In genomic region chr2:241563031-241563507, GRCh38 we compare ENCODE assay signal across 26 cellular contexts. TPM values are rescaled to one million over a fixed set of nuclear protein-coding genes. Genes with fewer than 3 reads are reported as not detected.
DNase-seq lines count a peak whose midpoint lies in the region; ATAC-seq, FAIRE-seq and TF ChIP-seq lines count a peak whose summit lies in the region.
"Had no signal": no experiment of that assay in that cellular context is flagged by ENCODE, and none has a peak within 500 bp of the region (broad histone marks: within the 10 kb centered on the region; RNA-seq: fewer than 3 reads in every experiment).

No MANE protein-coding gene starts in this region.

- H3K4me3 Mint-ChIP-seq in T-helper 17 cell = peak overlapping the region; percentile 9
- no peak overlapping the region for H3K4me3 Mint-ChIP-seq in type B pancreatic cell
- H3K4me3 Mint-ChIP-seq: activated CD4-positive, alpha-beta memory T cell treated with anti-CD3 and anti-CD28 coated beads for 36 hours; activated naive CD4-positive, alpha-beta T cell treated with anti-CD3 and anti-CD28 coated beads, Interleukin-2, amount 10 ng/mL, durations not matched to agents 7 days and 5 days; CD4-positive, alpha-beta memory T cell; T-cell had no signal

- TF ChIP-seq CTCF in kidney (IDR thresholded peaks at IDR 0.05; ENCODE audit: borderline replicate concordance, extremely low read depth, insufficient read depth) = no peak
- TF ChIP-seq CTCF in type B pancreatic cell (conservative IDR thresholded peaks at IDR 0.05) = no peak
- TF ChIP-seq CTCF in uterus (IDR thresholded peaks at IDR 0.05) = no peak

- peaks cover 20% of the 10 kb centered on the region for H3K27me3 Mint-ChIP-seq in T-helper 17 cell
- H3K27me3 Mint-ChIP-seq in type B pancreatic cell = peaks cover 3% of the 10 kb centered on the region

- H3K36me3 ChIP-seq in kidney (ENCODE audit: control insufficient read depth in 1 of 2, insufficient read depth in 2 of 2, low read length in 2 of 2) (peaks cover 0 to 2% of the 10 kb centered on the region in 2 donors), uterus (no peaks in the 10 kb centered on the region)

- H3K9me3 ChIP-seq in T-helper 17 cell (ENCODE audit: control insufficient read depth, low read length, poor library complexity, severe bottlenecking) (no peaks in the 10 kb centered on the region), kidney (ENCODE audit: control insufficient read depth in 1 of 2, low read length in 2 of 2) (no peaks in the 10 kb centered on the region), uterus (no peaks in the 10 kb centered on the region)
- H3K9me3 ChIP-seq: right lobe of liver, tibial artery had no signal

- H3K36me3 Mint-ChIP-seq in T-helper 17 cell (ENCODE audit: low read depth) (no peaks in the 10 kb centered on the region), type B pancreatic cell (no peaks in the 10 kb centered on the region)
- H3K36me3 Mint-ChIP-seq: activated CD4-positive, alpha-beta memory T cell treated with anti-CD3 and anti-CD28 coated beads for 36 hours; CD4-positive, alpha-beta memory T cell had no signal

- peaks cover 2% of the 10 kb centered on the region for H3K4me1 Mint-ChIP-seq in T-helper 17 cell
- no peaks in the 10 kb centered on the region for H3K4me1 Mint-ChIP-seq in type B pancreatic cell (ENCODE audit: unreplicated experiment)

- no peak for FAIRE-seq in kidney (lab: Jason Lieb, UNC)
- FAIRE-seq: H54, HTR-8/SVneo had no signal

- H3K27ac Mint-ChIP-seq in T-helper 17 cell = no peak overlapping the region
- H3K27ac Mint-ChIP-seq in type B pancreatic cell = no peak overlapping the region
- H3K27ac Mint-ChIP-seq: activated CD4-positive, alpha-beta memory T cell treated with anti-CD3 and anti-CD28 coated beads for 36 hours; activated naive CD4-positive, alpha-beta T cell treated with anti-CD3 and anti-CD28 coated beads, Interleukin-2, amount 10 ng/mL, durations not matched to agents 7 days and 5 days; CD4-positive, alpha-beta memory T cell; T-cell had no signal

- H3K9ac ChIP-seq in kidney (ENCODE audit: low read length in 2 of 2) = no peak overlapping the region
- H3K9ac ChIP-seq: KMS-11 had no signal

- H3K4me1 ChIP-seq in kidney (ENCODE audit: control insufficient read depth in 1 of 2, insufficient read depth in 1 of 2, low read depth in 1 of 2, low read length in 2 of 2) = peaks cover 5 to 16% of the 10 kb centered on the region in 2 donors
- peaks cover 0 to 17% of the 10 kb centered on the region in 2 donors for H3K4me1 ChIP-seq in uterus

- H3K4me3 ChIP-seq in kidney (ENCODE audit: low read length in 2 of 2) = no peak overlapping the region
- H3K4me3 ChIP-seq in uterus = no peak overlapping the region
- H3K4me3 ChIP-seq: right lobe of liver, tibial artery had no signal

- TF ChIP-seq POLR2A in uterus (IDR thresholded peaks at IDR 0.05) = no peak

- H3K27ac ChIP-seq in kidney (ENCODE audit: low read depth in 2 of 2, low read length in 2 of 2) = no peak overlapping the region
- peak overlapping the region in 1 of 2 donors; percentile 71 for H3K27ac ChIP-seq in uterus
- H3K27ac ChIP-seq: brain microvascular endothelial cell, KMS-11, right lobe of liver, tibial artery had no signal

- H3K27me3 ChIP-seq in uterus = no peaks in the 10 kb centered on the region
- H3K27me3 ChIP-seq: brain microvascular endothelial cell, right lobe of liver had no signal

- ATAC-seq in T-helper 17 cell (no peak), sciatic nerve (no peak), GM18868 (IDR thresholded peaks at IDR 0.05; ENCODE audit: unreplicated experiment) (no peak), GM21723 (IDR thresholded peaks at IDR 0.05; ENCODE audit: unreplicated experiment) (no peak)
- ATAC-seq: right lobe of liver; stimulated activated naive CD8-positive, alpha-beta T cell treated with anti-CD3 and anti-CD28 coated beads, Interleukin-15, Interleukin-2, amounts not matched to agents 100 U/mL and 50 U/mL, for 24 hours; T-cell had no signal

- DNase-seq in T-helper 17 cell (no peak), kidney (peak; percentile 68), sciatic nerve (ENCODE audit: low spot score) (peak; percentile 56), type B pancreatic cell (ENCODE audit: extremely low spot score, unreplicated experiment) (no peak), uterus (no peak)
- DNase-seq: activated CD4-positive, alpha-beta memory T cell treated with anti-CD3 and anti-CD28 coated beads for 36 hours; activated CD8-positive, alpha-beta memory T cell treated with anti-CD3 and anti-CD28 coated beads, Interleukin-2, amount 50 U/mL, for 4 hours; activated naive CD4-positive, alpha-beta T cell treated with anti-CD3 and anti-CD28 coated beads, Interleukin-2, amount 10 ng/mL, durations not matched to agents 7 days and 5 days; brain microvascular endothelial cell; CD4-positive, alpha-beta memory T cell; DMS 273 treated with DMSO at 0.1 percent for 48 hours; effector CD4-positive, alpha-beta T cell; mammary epithelial cell; NCI-H1436; NCI-H2107; NCI-H446; NCI-H774; stimulated activated naive CD8-positive, alpha-beta T cell treated with anti-CD3 and anti-CD28 coated beads, Interleukin-15, Interleukin-2, amounts not matched to agents 100 U/mL and 50 U/mL, for 24 hours; T-cell had no signal

- intact Hi-C loops in kidney (cut with DNase I) (no loop called here), sciatic nerve (cut with DNase I) (no loop called here), uterus (cut with DNase I; ENCODE audit: low total_unique reads) (no loop called here)

- no peaks in the 10 kb centered on the region for H3K9me3 Mint-ChIP-seq in type B pancreatic cell
- H3K9me3 Mint-ChIP-seq: activated CD4-positive, alpha-beta memory T cell treated with anti-CD3 and anti-CD28 coated beads for 36 hours; activated naive CD4-positive, alpha-beta T cell treated with anti-CD3 and anti-CD28 coated beads, Interleukin-2, amount 10 ng/mL, durations not matched to agents 7 days and 5 days had no signal

RNA-seq across cellular contexts. Expression of gene BOK, which starts 4.5 kb away (rescaled TPM):
- total RNA-seq in T-helper 17 cell (not detected), kidney (28.8 TPM), sciatic nerve (31.1 TPM), type B pancreatic cell (ENCODE audit: low replicate concordance) (41.5 and 108 TPM in 2 replicates), uterus (10 to 100 TPM; 22.9 to 31.2 (median 26.4) TPM)
- 22.9 TPM for polyA plus RNA-seq in kidney (ENCODE audit: insufficient read depth, low read depth, low replicate concordance)
- total RNA-seq: CD4-positive, alpha-beta memory T cell had no signal
- polyA plus RNA-seq: CD4-positive, alpha-beta memory T cell had no signal

RNA-seq across cellular contexts. Expression of gene STK25, which starts 54.7 kb away (rescaled TPM):
- total RNA-seq in T-helper 17 cell (100 to 1,000 TPM; 105 to 109 TPM), kidney (151 TPM), sciatic nerve (125 TPM), type B pancreatic cell (ENCODE audit: low replicate concordance) (182 and 198 TPM in 2 replicates), uterus (100 to 1,000 TPM in 3 of 4 donors, 10 to 100 TPM in 1; 77.6 to 191 (median 165) TPM)
- polyA plus RNA-seq in kidney (ENCODE audit: insufficient read depth, low read depth, low replicate concordance) = 119 TPM

Comparison
In these comparisons a context has a peak if more than half of its experiments do, and no peak if none do; other contexts are left out.
1. DNase-seq: peak in kidney (single experiment) and sciatic nerve (single experiment); none in T-helper 17 cell (0 of 3), type B pancreatic cell (single experiment) and uterus (0 of 2).
2. RNA of gene BOK, which starts 4.5 kb away (total RNA-seq): 41.5 to 108 TPM in type B pancreatic cell, 31.1 TPM in sciatic nerve (single experiment), 22.9 to 31.2 TPM in uterus and 28.8 TPM in kidney (single experiment); not detected in T-helper 17 cell; every median in the first group is over 10 times any median in the second.